Comparison of ENCODE assay signal across 11 cellular contexts in the genomic region with DNA sequence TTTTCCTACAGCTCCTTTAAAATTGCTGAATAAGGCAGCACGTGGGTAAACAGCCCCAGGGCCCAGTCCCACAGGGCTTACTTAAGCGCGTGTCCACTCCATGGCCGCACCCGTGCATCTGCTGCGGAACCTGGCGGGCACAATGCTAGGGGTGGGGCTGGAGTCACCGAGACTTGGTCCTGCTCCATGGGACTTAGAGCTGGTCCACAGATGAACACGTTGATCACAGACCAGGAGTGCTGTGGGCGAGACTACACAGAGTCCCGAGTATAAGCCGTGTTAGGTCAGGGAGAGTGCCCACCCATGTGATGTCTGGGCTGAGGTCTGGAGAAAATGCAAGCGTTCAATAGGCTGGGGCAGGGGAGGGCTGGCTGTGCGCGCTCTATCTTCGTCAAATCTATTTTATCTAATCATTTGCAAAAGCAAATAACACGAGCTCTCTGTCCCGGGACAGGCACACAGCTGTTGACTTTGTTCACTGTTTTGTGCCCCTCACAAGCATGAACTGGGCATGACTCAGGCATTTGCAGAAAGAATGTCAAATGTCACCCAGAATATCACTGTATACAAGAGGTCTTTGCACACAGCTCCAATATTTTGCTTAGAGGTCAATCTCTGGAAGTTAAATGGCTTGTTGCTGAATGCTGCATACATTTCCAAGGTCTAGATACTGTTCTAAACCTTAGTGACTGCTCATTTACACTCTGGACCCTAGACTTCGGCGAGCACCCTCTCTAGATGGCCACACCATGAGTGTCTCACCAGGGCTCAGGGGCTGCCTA.
A peak's percentile ranks its signal among the peaks of the same experiment; 100 is the strongest.
DNase-seq lines count a peak whose midpoint lies in the region; ATAC-seq and TF ChIP-seq lines count a peak whose summit lies in the region.
"Had no signal": no experiment of that assay in that cellular context is flagged by ENCODE, and none has a peak within 500 bp of the region (broad histone marks: within the 10 kb centered on the region; RNA-seq: fewer than 3 reads in every experiment).

No MANE protein-coding gene starts in this region.

- no peak overlapping the region for H4K91ac ChIP-seq in IMR-90 (ENCODE audit: insufficient read depth, low read depth, low read length)

- H3K36me3 ChIP-seq in IMR-90 (ENCODE audit: control insufficient read depth, insufficient read depth, low read length) (no peaks in the 10 kb centered on the region), hepatocyte (replicated peaks; ENCODE audit: insufficient read depth, low read depth) (no peaks in the 10 kb centered on the region), Peyer's patch (no peaks in the 10 kb centered on the region)

- no peaks in the 10 kb centered on the region for H3K9me1 ChIP-seq in IMR-90 (ENCODE audit: insufficient read depth, low read length)

- no peak overlapping the region for H2BK5ac ChIP-seq in IMR-90 (ENCODE audit: low read depth, low read length, poor library complexity, severe bottlenecking)

- POLR2A ChIA-PET in IMR-90 (lab: Charles Lee; ENCODE audit: unreplicated experiment): no interaction called here

- no peak overlapping the region for H2BK120ac ChIP-seq in IMR-90 (ENCODE audit: low read depth, low read length)

- H2AK5ac ChIP-seq in IMR-90 (ENCODE audit: low read depth, low read length): no peak overlapping the region

- H3K4me1 ChIP-seq in IMR-90 (ENCODE audit: control insufficient read depth, insufficient read depth, low read length) (no peaks in the 10 kb centered on the region; the same call in 1 of the 2 replicates), hepatocyte (ENCODE audit: insufficient read depth) (peaks cover 17% of the 10 kb centered on the region), Peyer's patch (peaks cover 0 to 10% (median 0%) of the 10 kb centered on the region in 4 donors)

- no peaks in the 10 kb centered on the region for H3K9me2 ChIP-seq in hepatocyte (replicated peaks; ENCODE audit: insufficient read depth)

- intact Hi-C loops in IMR-90 (cut with micrococcal nuclease): no loop called here

- H3K27me3 ChIP-seq in IMR-90 (ENCODE audit: control insufficient read depth, insufficient read depth, low read length): peaks cover 11% of the 10 kb centered on the region; the same call in 1 of the 2 replicates
- H3K27me3 ChIP-seq in hepatocyte: no peaks in the 10 kb centered on the region
- H3K27me3 ChIP-seq in Peyer's patch: no peaks in the 10 kb centered on the region

- H3K56ac ChIP-seq in IMR-90 (ENCODE audit: extremely low read depth, insufficient read depth, low read length): no peak overlapping the region

- H2AFZ ChIP-seq in IMR-90 (replicated peaks; ENCODE audit: low read length, poor library complexity): no peak overlapping the region
- no peak overlapping the region for H2AFZ ChIP-seq in hepatocyte

- dilution Hi-C loops in IMR-90 (cut with HindIII; ENCODE audit: low sequenced_read_pairs, unreplicated experiment): no loop called here

- H3K9me3 ChIP-seq in IMR-90 (ENCODE audit: control insufficient read depth, insufficient read depth, low read length): peaks cover 6% of the 10 kb centered on the region; the same call in 1 of the 2 replicates
- H3K9me3 ChIP-seq in hepatocyte (ENCODE audit: low read depth): no peaks in the 10 kb centered on the region
- H3K9me3 ChIP-seq in Peyer's patch: no peaks in the 10 kb centered on the region

- TF ChIP-seq POLR2A in IMR-90 (IDR thresholded peaks at IDR 0.05; ENCODE audit: low read depth, low read length): no peak
- no peak for TF ChIP-seq POLR2A in Peyer's patch (IDR thresholded peaks at IDR 0.05)

- CTCF ChIA-PET in IMR-90 (lab: Yijun Ruan, JAX): no interaction called here

- no peaks in the 10 kb centered on the region for H3K79me2 ChIP-seq in hepatocyte

- BruUV-seq in IMR-90 (replicated peaks; lab: Mats Ljungman, UMichigan): no TSS peak

- TF ChIP-seq CTCF in IMR-90 (conservative IDR thresholded peaks at IDR 0.05; ENCODE audit: low read depth, low read length) (no peak), hepatocyte (IDR thresholded peaks at IDR 0.05; ENCODE audit: poor library complexity) (no peak), retinal pigment epithelial cell (conservative IDR thresholded peaks at IDR 0.05; ENCODE audit: low read depth, low read length) (no peak), Peyer's patch (IDR thresholded peaks at IDR 0.05) (no peak)

- H2AK9ac ChIP-seq in IMR-90 (replicated peaks; ENCODE audit: low read depth, low read length, poor library complexity): no peak overlapping the region

- H3K23ac ChIP-seq in IMR-90 (ENCODE audit: low read depth, low read length): no peak overlapping the region

- ATAC-seq in IMR-90 (ENCODE audit: low read depth) (peak; percentile 21; the same call in 1 of the 2 replicates), HG02870 (IDR thresholded peaks at IDR 0.05; ENCODE audit: unreplicated experiment) (no peak)

- TF ChIP-seq RAD21 in IMR-90 (IDR thresholded peaks at IDR 0.05; ENCODE audit: low read length): no peak

- H3K9ac ChIP-seq in IMR-90 (ENCODE audit: low read depth, low read length): no peak overlapping the region

- H4K20me1 ChIP-seq in IMR-90 (ENCODE audit: insufficient read depth, low read length) (no peaks in the 10 kb centered on the region), hepatocyte (ENCODE audit: insufficient read depth, poor library complexity, severe bottlenecking) (no peaks in the 10 kb centered on the region)

- H3K4me2 ChIP-seq in IMR-90 (ENCODE audit: low read depth, low read length): no peak overlapping the region
- H3K4me2 ChIP-seq in hepatocyte: peak overlapping the region; percentile 58

- no peak overlapping the region for H3K4ac ChIP-seq in IMR-90 (ENCODE audit: low read depth, low read length)

- no peak overlapping the region for H3K14ac ChIP-seq in IMR-90 (replicated peaks; ENCODE audit: low read depth, low read length)

- H4K5ac ChIP-seq in IMR-90 (ENCODE audit: low read depth, low read length): no peak overlapping the region

- H3K4me3 ChIP-seq in IMR-90 (ENCODE audit: insufficient read depth, low read depth, low read length) (no peak overlapping the region), hepatocyte (no peak overlapping the region), retinal pigment epithelial cell (ENCODE audit: low read length) (no peak overlapping the region), Peyer's patch (no peak overlapping the region)

- H3K79me1 ChIP-seq in IMR-90 (ENCODE audit: low read depth in 1 of 2, low read length in 2 of 2): no peaks in the 10 kb centered on the region

- in situ Hi-C loops in IMR-90 (cut with MboI; ENCODE audit: low sequenced_read_pairs): no loop called here

- no peak overlapping the region for H2BK15ac ChIP-seq in IMR-90 (ENCODE audit: low read depth, low read length)

- no peak overlapping the region for H4K8ac ChIP-seq in IMR-90 (ENCODE audit: low read depth in 2 of 2, low read length in 2 of 2)

- H3K18ac ChIP-seq in IMR-90 (ENCODE audit: low read depth, low read length): no peak overlapping the region

- H2BK20ac ChIP-seq in IMR-90 (ENCODE audit: low read depth, low read length): no peak overlapping the region

- DNase-seq in IMR-90: no peak
- peak; percentile 25 for DNase-seq in NCI-H748 treated with DMSO at 0.1 percent for 48 hours (lab: John Stamatoyannopoulos, UW)
- DNase-seq in hepatocyte (ENCODE audit: low spot score): peak; percentile 67
- peak; percentile 13 for DNase-seq in retinal pigment epithelial cell (ENCODE audit: low read depth)
- no peak for DNase-seq in activated effector memory CD4-positive, alpha-beta T cell treated with Interleukin-2 at 50 U/mL for 16 hours
- no peak for DNase-seq in pons (ENCODE audit: low spot score)
- no peak for DNase-seq in Peyer's patch
- DNase-seq: islet precursor cell; retina; stimulated activated naive CD8-positive, alpha-beta T cell treated with anti-CD3 and anti-CD28 coated beads, Interleukin-15, amount 100 ng/mL, for 72 hours had no signal

- 48% methylated on average over 7 of the region's 20 CpGs; no CpG with 5 or more reads in 1 of the 2 experiments for WGBS in IMR-90 (ENCODE audit: extremely low coverage in 2 of 2, insufficient read length in 1 of 2), 2 experiments
- 63% methylated on average over 20 of the region's 20 CpGs for WGBS in hepatocyte (ENCODE audit: low lambda C conversion rate, missing lambda C conversion rate)

- H3K27ac ChIP-seq in IMR-90 (ENCODE audit: insufficient read depth, low read length) (no peak overlapping the region), hepatocyte (peak overlapping the region; percentile 85), Peyer's patch (no peak overlapping the region)

TF ChIP-seq in IMR-90, 13 proteins besides CTCF, POLR2A, EP300 and RAD21:
- no peak for TF ChIP-seq CEBPB (IDR thresholded peaks at IDR 0.05; ENCODE audit: low read depth, low read length)

Comparison
In these comparisons a context has a peak if more than half of its experiments do, and no peak if none do; other contexts are left out.
1. DNase-seq: peak in NCI-H748 treated with DMSO at 0.1 percent for 48 hours (single experiment), hepatocyte (single experiment) and retinal pigment epithelial cell (single experiment); none in IMR-90 (single experiment), activated effector memory CD4-positive, alpha-beta T cell treated with Interleukin-2 at 50 U/mL for 16 hours (single experiment), pons (single experiment) and Peyer's patch (0 of 3).